1 cellular context compared by ENCODE assay signal in genomic region chr2:204264746-204265145, GRCh38.
TF ChIP-seq lines count a peak whose summit lies in the region.

No MANE protein-coding gene starts in this region.

TF ChIP-seq in H1, 55 proteins besides CTCF, POLR2A, EP300 and RAD21:
- TF ChIP-seq SUZ12 (IDR thresholded peaks at IDR 0.05; ENCODE audit: low read length) (no peak), RBBP5 (IDR thresholded peaks at IDR 0.05; ENCODE audit: borderline replicate concordance, low read depth, low read length) (no peak), KDM5A (IDR thresholded peaks at IDR 0.05; ENCODE audit: low read length) (no peak), ZNF274 (IDR thresholded peaks at IDR 0.05; ENCODE audit: borderline replicate concordance, extremely low read depth, low read length) (no peak), SP1 (IDR thresholded peaks at IDR 0.05; ENCODE audit: low read depth, low read length) (no peak), SAP30 (IDR thresholded peaks at IDR 0.05; ENCODE audit: insufficient read depth, insufficient replicate concordance, low read length) (no peak), TCF12 (IDR thresholded peaks at IDR 0.05; ENCODE audit: low read depth, low read length) (no peak), POU5F1 (IDR thresholded peaks at IDR 0.05; ENCODE audit: low read depth, low read length) (no peak), YY1 (IDR thresholded peaks at IDR 0.05; ENCODE audit: low read depth, low read length) (no peak), CEBPB (IDR thresholded peaks at IDR 0.05; ENCODE audit: low read depth, low read length) (no peak), BCL11A (IDR thresholded peaks at IDR 0.05; ENCODE audit: low read depth in 2 of 2, low read length in 2 of 2) (no peak), RXRA (IDR thresholded peaks at IDR 0.05; ENCODE audit: insufficient read depth, low read depth, low read length) (no peak), CBX8 (IDR thresholded peaks at IDR 0.05; ENCODE audit: borderline replicate concordance, low read depth, low read length) (no peak), JUND (IDR thresholded peaks at IDR 0.05; ENCODE audit: low read length) (no peak), TBP (IDR thresholded peaks at IDR 0.05; ENCODE audit: low read depth, low read length) (no peak), SP4 (IDR thresholded peaks at IDR 0.05; ENCODE audit: low read length) (no peak), TAF7 (optimal IDR thresholded peaks at IDR 0.05; ENCODE audit: borderline replicate concordance, low read depth, low read length) (no peak)
- TF ChIP-seq, protein P1, sequence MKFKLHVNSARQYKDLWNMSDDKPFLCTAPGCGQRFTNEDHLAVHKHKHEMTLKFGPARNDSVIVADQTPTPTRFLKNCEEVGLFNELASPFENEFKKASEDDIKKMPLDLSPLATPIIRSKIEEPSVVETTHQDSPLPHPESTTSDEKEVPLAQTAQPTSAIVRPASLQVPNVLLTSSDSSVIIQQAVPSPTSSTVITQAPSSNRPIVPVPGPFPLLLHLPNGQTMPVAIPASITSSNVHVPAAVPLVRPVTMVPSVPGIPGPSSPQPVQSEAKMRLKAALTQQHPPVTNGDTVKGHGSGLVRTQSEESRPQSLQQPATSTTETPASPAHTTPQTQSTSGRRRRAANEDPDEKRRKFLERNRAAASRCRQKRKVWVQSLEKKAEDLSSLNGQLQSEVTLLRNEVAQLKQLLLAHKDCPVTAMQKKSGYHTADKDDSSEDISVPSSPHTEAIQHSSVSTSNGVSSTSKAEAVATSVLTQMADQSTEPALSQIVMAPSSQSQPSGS (IDR thresholded peaks at IDR 0.05; ENCODE audit: low read length), result no peak
- TF ChIP-seq, protein P2, sequence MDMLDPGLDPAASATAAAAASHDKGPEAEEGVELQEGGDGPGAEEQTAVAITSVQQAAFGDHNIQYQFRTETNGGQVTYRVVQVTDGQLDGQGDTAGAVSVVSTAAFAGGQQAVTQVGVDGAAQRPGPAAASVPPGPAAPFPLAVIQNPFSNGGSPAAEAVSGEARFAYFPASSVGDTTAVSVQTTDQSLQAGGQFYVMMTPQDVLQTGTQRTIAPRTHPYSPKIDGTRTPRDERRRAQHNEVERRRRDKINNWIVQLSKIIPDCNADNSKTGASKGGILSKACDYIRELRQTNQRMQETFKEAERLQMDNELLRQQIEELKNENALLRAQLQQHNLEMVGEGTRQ (IDR thresholded peaks at IDR 0.05; ENCODE audit: low read length), result no peak
